In the genomic region with DNA sequence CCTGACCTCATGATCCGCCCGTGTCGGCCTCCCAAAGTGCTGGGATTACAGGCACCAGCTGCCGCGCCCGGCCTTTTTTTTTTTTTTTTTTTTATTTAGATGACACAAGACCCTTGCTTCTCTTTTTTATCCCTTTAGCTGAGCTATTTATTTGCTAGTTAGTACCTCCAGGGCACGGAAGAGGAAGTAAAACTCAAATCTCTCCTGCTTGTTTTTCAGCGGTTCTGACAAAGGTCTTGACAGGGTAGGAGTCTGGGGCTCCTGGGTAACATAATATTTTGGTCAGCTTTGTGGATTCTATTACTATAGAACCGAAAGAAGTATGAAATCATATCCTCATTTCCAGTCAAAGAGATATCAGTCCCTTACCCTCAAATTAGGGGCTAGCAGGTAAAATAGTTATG, we compare ENCODE assay signal across 1 cellular context.
TF ChIP-seq lines count a peak whose summit lies in the region.

No MANE protein-coding gene starts in this region.

TF ChIP-seq in SK-N-SH, 30 proteins besides CTCF, POLR2A, EP300 and RAD21 (continued from another document):
- TF ChIP-seq, protein P1, sequence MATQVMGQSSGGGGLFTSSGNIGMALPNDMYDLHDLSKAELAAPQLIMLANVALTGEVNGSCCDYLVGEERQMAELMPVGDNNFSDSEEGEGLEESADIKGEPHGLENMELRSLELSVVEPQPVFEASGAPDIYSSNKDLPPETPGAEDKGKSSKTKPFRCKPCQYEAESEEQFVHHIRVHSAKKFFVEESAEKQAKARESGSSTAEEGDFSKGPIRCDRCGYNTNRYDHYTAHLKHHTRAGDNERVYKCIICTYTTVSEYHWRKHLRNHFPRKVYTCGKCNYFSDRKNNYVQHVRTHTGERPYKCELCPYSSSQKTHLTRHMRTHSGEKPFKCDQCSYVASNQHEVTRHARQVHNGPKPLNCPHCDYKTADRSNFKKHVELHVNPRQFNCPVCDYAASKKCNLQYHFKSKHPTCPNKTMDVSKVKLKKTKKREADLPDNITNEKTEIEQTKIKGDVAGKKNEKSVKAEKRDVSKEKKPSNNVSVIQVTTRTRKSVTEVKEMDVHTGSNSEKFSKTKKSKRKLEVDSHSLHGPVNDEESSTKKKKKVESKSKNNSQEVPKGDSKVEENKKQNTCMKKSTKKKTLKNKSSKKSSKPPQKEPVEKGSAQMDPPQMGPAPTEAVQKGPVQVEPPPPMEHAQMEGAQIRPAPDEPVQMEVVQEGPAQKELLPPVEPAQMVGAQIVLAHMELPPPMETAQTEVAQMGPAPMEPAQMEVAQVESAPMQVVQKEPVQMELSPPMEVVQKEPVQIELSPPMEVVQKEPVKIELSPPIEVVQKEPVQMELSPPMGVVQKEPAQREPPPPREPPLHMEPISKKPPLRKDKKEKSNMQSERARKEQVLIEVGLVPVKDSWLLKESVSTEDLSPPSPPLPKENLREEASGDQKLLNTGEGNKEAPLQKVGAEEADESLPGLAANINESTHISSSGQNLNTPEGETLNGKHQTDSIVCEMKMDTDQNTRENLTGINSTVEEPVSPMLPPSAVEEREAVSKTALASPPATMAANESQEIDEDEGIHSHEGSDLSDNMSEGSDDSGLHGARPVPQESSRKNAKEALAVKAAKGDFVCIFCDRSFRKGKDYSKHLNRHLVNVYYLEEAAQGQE (IDR thresholded peaks at IDR 0.05; ENCODE audit: low read depth, low read length): no peak
- no peak for TF ChIP-seq ELF1 (IDR thresholded peaks at IDR 0.05)
- TF ChIP-seq GATA2 (CRISPR knock-in tag; IDR thresholded peaks at IDR 0.05): no peak
- TF ChIP-seq TAF1 (IDR thresholded peaks at IDR 0.05; ENCODE audit: borderline replicate concordance, low read depth, low read length): no peak
- TF ChIP-seq FOXM1 (IDR thresholded peaks at IDR 0.05; ENCODE audit: low read depth): no peak
- TF ChIP-seq GABPA (IDR thresholded peaks at IDR 0.05; ENCODE audit: low read depth): no peak
- TF ChIP-seq TCF12 (IDR thresholded peaks at IDR 0.05): no peak
- TF ChIP-seq RCOR1 (IDR thresholded peaks at IDR 0.05; ENCODE audit: low read length): no peak
